Comparison of ENCODE assay signal across 2 cellular contexts in the genomic region with DNA sequence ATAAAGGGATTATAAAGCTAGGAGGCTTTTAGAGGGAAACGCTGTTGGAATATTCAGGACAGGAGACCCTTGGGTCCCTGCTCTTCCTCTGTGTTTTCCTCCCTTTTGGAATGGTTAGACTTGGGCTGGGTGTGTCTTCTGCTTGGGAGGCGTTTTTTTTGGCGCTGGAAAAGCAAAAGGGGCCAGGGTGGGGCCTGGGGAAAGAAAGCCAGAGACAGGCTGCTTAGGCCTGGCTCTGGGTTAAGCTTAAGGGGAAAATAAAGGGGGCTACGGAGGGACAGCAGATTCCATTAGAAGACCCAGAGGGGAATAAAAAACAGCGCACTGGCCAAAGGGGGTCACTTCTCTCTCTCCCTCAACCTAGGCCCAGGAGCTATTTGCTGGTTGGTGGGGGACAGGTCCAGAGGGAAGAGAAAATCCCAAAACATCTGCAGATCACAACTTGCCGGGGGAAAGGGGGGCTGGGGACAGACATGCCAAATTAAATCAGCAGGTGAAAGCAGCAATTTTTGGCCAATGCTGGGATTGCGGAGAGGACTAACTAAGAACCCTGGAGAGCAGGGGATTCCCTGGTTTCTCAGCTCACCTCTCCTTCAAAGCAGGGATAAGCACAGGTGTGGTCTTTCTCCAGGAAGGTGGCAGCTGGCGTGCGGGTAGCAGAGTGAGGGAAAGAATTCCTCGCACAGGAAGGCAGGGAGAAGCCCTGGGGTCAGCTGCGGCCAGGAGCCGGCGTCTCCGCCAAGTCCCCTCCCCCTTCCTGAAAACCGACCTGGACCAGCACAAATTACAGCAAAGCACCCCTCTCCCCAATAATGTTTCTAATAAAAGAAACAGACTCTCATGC.
A peak's percentile ranks its signal among the peaks of the same experiment; 100 is the strongest.
TF ChIP-seq lines count a peak whose summit lies in the region.

No MANE protein-coding gene starts in this region.

TF ChIP-seq in IMR-90, 13 proteins besides CTCF, POLR2A, EP300 and RAD21:
- TF ChIP-seq MAFK (IDR thresholded peaks at IDR 0.05; ENCODE audit: low read depth, low read length) (no peak), BHLHE40 (IDR thresholded peaks at IDR 0.05; ENCODE audit: low read depth, low read length) (no peak), RFX5 (IDR thresholded peaks at IDR 0.05; ENCODE audit: low read depth, low read length) (no peak), MAZ (IDR thresholded peaks at IDR 0.05; ENCODE audit: borderline replicate concordance, low read depth, low read length) (no peak), SMC3 (IDR thresholded peaks at IDR 0.05; ENCODE audit: low read depth, low read length) (no peak), MXI1 (IDR thresholded peaks at IDR 0.05; ENCODE audit: borderline replicate concordance, low read depth, low read length) (no peak), CHD1 (IDR thresholded peaks at IDR 0.05; ENCODE audit: low read depth, low read length) (no peak), NFE2L2 (IDR thresholded peaks at IDR 0.05; ENCODE audit: low read depth, low read length) (no peak), CEBPB (IDR thresholded peaks at IDR 0.05; ENCODE audit: low read depth, low read length) (no peak), RCOR1 (IDR thresholded peaks at IDR 0.05; ENCODE audit: insufficient replicate concordance, low read length) (no peak), FOS (IDR thresholded peaks at IDR 0.05; ENCODE audit: low read depth, low read length) (no peak)
- TF ChIP-seq, protein P1, sequence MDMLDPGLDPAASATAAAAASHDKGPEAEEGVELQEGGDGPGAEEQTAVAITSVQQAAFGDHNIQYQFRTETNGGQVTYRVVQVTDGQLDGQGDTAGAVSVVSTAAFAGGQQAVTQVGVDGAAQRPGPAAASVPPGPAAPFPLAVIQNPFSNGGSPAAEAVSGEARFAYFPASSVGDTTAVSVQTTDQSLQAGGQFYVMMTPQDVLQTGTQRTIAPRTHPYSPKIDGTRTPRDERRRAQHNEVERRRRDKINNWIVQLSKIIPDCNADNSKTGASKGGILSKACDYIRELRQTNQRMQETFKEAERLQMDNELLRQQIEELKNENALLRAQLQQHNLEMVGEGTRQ (IDR thresholded peaks at IDR 0.05; ENCODE audit: low read depth, low read length): no peak
- TF ChIP-seq, protein P2, sequence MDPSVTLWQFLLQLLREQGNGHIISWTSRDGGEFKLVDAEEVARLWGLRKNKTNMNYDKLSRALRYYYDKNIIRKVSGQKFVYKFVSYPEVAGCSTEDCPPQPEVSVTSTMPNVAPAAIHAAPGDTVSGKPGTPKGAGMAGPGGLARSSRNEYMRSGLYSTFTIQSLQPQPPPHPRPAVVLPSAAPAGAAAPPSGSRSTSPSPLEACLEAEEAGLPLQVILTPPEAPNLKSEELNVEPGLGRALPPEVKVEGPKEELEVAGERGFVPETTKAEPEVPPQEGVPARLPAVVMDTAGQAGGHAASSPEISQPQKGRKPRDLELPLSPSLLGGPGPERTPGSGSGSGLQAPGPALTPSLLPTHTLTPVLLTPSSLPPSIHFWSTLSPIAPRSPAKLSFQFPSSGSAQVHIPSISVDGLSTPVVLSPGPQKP (IDR thresholded peaks at IDR 0.05; ENCODE audit: borderline replicate concordance, low read depth, low read length): no peak

TF ChIP-seq in K562, 482 proteins besides CTCF, POLR2A, EP300 and RAD21:
- no peak for TF ChIP-seq ZNF175 (CRISPR knock-in tag; IDR thresholded peaks at IDR 0.05; ENCODE audit: low read depth)
- TF ChIP-seq DDX20 (tag; IDR thresholded peaks at IDR 0.05; ENCODE audit: low read depth): no peak
- TF ChIP-seq ZEB2 (IDR thresholded peaks at IDR 0.05): 0 out of 2 replicates have a peak, but pooled peaks have one; percentile 17
- no peak for TF ChIP-seq MYBL2 (IDR thresholded peaks at IDR 0.05; ENCODE audit: low read depth)
- no peak for TF ChIP-seq MYBL2 (CRISPR knock-in tag; IDR thresholded peaks at IDR 0.05; ENCODE audit: borderline replicate concordance)
- peak; percentile 54; the same call in 1 of the 2 replicates for TF ChIP-seq ZBTB7A (IDR thresholded peaks at IDR 0.05; ENCODE audit: borderline replicate concordance, control insufficient read depth, low read depth, low read length)
- TF ChIP-seq, protein P3, sequence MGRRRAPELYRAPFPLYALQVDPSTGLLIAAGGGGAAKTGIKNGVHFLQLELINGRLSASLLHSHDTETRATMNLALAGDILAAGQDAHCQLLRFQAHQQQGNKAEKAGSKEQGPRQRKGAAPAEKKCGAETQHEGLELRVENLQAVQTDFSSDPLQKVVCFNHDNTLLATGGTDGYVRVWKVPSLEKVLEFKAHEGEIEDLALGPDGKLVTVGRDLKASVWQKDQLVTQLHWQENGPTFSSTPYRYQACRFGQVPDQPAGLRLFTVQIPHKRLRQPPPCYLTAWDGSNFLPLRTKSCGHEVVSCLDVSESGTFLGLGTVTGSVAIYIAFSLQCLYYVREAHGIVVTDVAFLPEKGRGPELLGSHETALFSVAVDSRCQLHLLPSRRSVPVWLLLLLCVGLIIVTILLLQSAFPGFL (CRISPR knock-in tag; IDR thresholded peaks at IDR 0.05): no peak
- TF ChIP-seq, protein P4, sequence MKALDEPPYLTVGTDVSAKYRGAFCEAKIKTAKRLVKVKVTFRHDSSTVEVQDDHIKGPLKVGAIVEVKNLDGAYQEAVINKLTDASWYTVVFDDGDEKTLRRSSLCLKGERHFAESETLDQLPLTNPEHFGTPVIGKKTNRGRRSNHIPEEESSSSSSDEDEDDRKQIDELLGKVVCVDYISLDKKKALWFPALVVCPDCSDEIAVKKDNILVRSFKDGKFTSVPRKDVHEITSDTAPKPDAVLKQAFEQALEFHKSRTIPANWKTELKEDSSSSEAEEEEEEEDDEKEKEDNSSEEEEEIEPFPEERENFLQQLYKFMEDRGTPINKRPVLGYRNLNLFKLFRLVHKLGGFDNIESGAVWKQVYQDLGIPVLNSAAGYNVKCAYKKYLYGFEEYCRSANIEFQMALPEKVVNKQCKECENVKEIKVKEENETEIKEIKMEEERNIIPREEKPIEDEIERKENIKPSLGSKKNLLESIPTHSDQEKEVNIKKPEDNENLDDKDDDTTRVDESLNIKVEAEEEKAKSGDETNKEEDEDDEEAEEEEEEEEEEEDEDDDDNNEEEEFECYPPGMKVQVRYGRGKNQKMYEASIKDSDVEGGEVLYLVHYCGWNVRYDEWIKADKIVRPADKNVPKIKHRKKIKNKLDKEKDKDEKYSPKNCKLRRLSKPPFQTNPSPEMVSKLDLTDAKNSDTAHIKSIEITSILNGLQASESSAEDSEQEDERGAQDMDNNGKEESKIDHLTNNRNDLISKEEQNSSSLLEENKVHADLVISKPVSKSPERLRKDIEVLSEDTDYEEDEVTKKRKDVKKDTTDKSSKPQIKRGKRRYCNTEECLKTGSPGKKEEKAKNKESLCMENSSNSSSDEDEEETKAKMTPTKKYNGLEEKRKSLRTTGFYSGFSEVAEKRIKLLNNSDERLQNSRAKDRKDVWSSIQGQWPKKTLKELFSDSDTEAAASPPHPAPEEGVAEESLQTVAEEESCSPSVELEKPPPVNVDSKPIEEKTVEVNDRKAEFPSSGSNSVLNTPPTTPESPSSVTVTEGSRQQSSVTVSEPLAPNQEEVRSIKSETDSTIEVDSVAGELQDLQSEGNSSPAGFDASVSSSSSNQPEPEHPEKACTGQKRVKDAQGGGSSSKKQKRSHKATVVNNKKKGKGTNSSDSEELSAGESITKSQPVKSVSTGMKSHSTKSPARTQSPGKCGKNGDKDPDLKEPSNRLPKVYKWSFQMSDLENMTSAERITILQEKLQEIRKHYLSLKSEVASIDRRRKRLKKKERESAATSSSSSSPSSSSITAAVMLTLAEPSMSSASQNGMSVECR (CRISPR knock-in tag; IDR thresholded peaks at IDR 0.05): peak; percentile 38
